ENCODE assay signal across 10 cellular contexts in genomic region chr11:45663486-45664375, GRCh38. TPM values are rescaled to one million over a fixed set of nuclear protein-coding genes. Genes with fewer than 3 reads are reported as not detected.
A peak's percentile ranks its signal among the peaks of the same experiment; 100 is the strongest.
DNase-seq lines count a peak whose midpoint lies in the region; ATAC-seq and TF ChIP-seq lines count a peak whose summit lies in the region.
"Had no signal": no experiment of that assay in that cellular context is flagged by ENCODE, and none has a peak within 500 bp of the region (broad histone marks: within the 10 kb centered on the region; RNA-seq: fewer than 3 reads in every experiment).

No MANE protein-coding gene starts in this region.

- no peak for TF ChIP-seq POLR2A in sigmoid colon (IDR thresholded peaks at IDR 0.05)

- H3K4me3 ChIP-seq in fibroblast of the aortic adventitia (ENCODE audit: low read depth, low read length) (no peak overlapping the region), sigmoid colon (peak overlapping the region in 3 of 4 donors; percentile 44 to 73 (median 70))
- H3K4me3 ChIP-seq: GM12878 had no signal

- CTCF ChIA-PET in GM10248 (lab: Yijun Ruan, JAX), result interaction anchor here (2.6 kb wide), 1 partner anchor 9 kb away, joined by 15 read pairs; no protein-coding TSS in a partner anchor

- no peak for TF ChIP-seq CTCF in fibroblast of the aortic adventitia (IDR thresholded peaks at IDR 0.05; ENCODE audit: insufficient read depth, low read length)
- no peak for TF ChIP-seq CTCF in sigmoid colon (IDR thresholded peaks at IDR 0.05)
- no peak for TF ChIP-seq CTCF in GM10248 (IDR thresholded peaks at IDR 0.05; ENCODE audit: control extremely low read depth, extremely low read depth, low read depth, missing control alignments)

- POLR2A ChIA-PET in GM10248 (lab: Yijun Ruan, JAX), result no interaction called here

- no peaks in the 10 kb centered on the region for H3K36me3 ChIP-seq in sigmoid colon

- no peak for TF ChIP-seq EP300 in sigmoid colon (IDR thresholded peaks at IDR 0.05)

- WGBS in sigmoid colon, 2 donors, result 23 to 36% methylated on average over 13 of the region's 13 CpGs

- no peak for ATAC-seq in HG02642 (IDR thresholded peaks at IDR 0.05; ENCODE audit: poor library complexity, unreplicated experiment)
- ATAC-seq: GM12878 had no signal

- DNase-seq in DMS53 treated with DMSO at 0.1 percent for 48 hours (lab: John Stamatoyannopoulos, UW; ENCODE audit: unreplicated experiment) (peak; percentile 44), NCI-H69 (lab: John Stamatoyannopoulos, UW) (peak; percentile 50), fibroblast of the aortic adventitia (ENCODE audit: low read depth) (peak; percentile 6), sigmoid colon (peak; percentile 34), NAMALWA (ENCODE audit: low spot score) (no peak), GM10248 (ENCODE audit: extremely low spot score) (no peak)
- no peak for DNase-seq in activated naive CD4-positive, alpha-beta T cell treated with anti-CD3 and anti-CD28 coated beads, Interleukin-2, amount 50 U/mL, for 16 hours
- DNase-seq: NCI-H510A treated with DMSO at 0.1 percent for 48 hours had no signal

- intact Hi-C loops in sigmoid colon (cut with DNase I), result no loop called here

- H3K9me3 ChIP-seq in sigmoid colon, result no peaks in the 10 kb centered on the region

- peaks cover 35 to 62% (median 44%) of the 10 kb centered on the region in 3 donors for H3K27me3 ChIP-seq in sigmoid colon

- peaks cover 0 to 29% (median 22%) of the 10 kb centered on the region in 4 donors for H3K4me1 ChIP-seq in sigmoid colon

- no peak overlapping the region for H3K27ac ChIP-seq in sigmoid colon

RNA-seq across cellular contexts. Expression of gene CHST1, which starts 1.7 kb away (rescaled TPM):
- total RNA-seq in fibroblast of the aortic adventitia (ENCODE audit: low replicate concordance) (0.09 and 0.82 TPM in 2 replicates), sigmoid colon (1 to 10 TPM in 3 of 4 donors, under 1 TPM in 1; 0.55 to 1.5 (median 1.5) TPM)
- polyA plus RNA-seq in sigmoid colon, result 1 to 10 TPM in 1 of 3 donors, under 1 TPM in 2; 0.23 to 1.2 (median 0.60) TPM
- total RNA-seq: GM12878 had no signal
- polyA plus RNA-seq: GM12878 had no signal

Comparison
In these comparisons a context has a peak if more than half of its experiments do, and no peak if none do; other contexts are left out.
1. DNase-seq: peak in DMS53 treated with DMSO at 0.1 percent for 48 hours (single experiment), NCI-H69 (single experiment), fibroblast of the aortic adventitia (single experiment) and sigmoid colon (single experiment); none in NAMALWA (single experiment), activated naive CD4-positive, alpha-beta T cell treated with anti-CD3 and anti-CD28 coated beads, Interleukin-2, amount 50 U/mL, for 16 hours (single experiment) and GM10248 (single experiment).